17 cellular contexts compared by ENCODE assay signal in genomic region chr5:88684136-88684500, GRCh38.
DNase-seq lines count a peak whose midpoint lies in the region; ATAC-seq, FAIRE-seq and TF ChIP-seq lines count a peak whose summit lies in the region.
"Had no signal": no experiment of that assay in that cellular context is flagged by ENCODE, and none has a peak within 500 bp of the region (broad histone marks: within the 10 kb centered on the region; RNA-seq: fewer than 3 reads in every experiment).

No MANE protein-coding gene starts in this region.

- TF ChIP-seq CTCF in endodermal cell (conservative IDR thresholded peaks at IDR 0.05) (no peak), D721Med (IDR thresholded peaks at IDR 0.05; ENCODE audit: insufficient read depth, missing control alignments) (no peak)

- no peaks in the 10 kb centered on the region for H3K9me3 Mint-ChIP-seq in endodermal cell

- H3K4me1 Mint-ChIP-seq in endodermal cell: peaks cover 5% of the 10 kb centered on the region

- H3K9ac ChIP-seq in NT2/D1 (ENCODE audit: insufficient read length, low read depth) (no peak overlapping the region), endodermal cell (ENCODE audit: extremely low read depth, low read length, poor library complexity, severe bottlenecking) (no peak overlapping the region)

- 2% methylated on average over 8 to 17 of the region's 17 CpGs for WGBS in endodermal cell (ENCODE audit: insufficient coverage in 1 of 2, insufficient read length in 1 of 2), 2 experiments

- H3K9me3 ChIP-seq in NT2/D1 (ENCODE audit: insufficient read depth, low read length): no peaks in the 10 kb centered on the region
- no peaks in the 10 kb centered on the region for H3K9me3 ChIP-seq in endodermal cell (ENCODE audit: control insufficient read depth, low read length)
- H3K9me3 ChIP-seq: psoas muscle had no signal

- no peak overlapping the region for H3K27ac Mint-ChIP-seq in endodermal cell
- H3K27ac Mint-ChIP-seq: CD4-positive, alpha-beta T cell had no signal

- H3K4me3 ChIP-seq in NT2/D1 (ENCODE audit: insufficient read length, low read depth) (peak overlapping the region; percentile 8), endodermal cell (ENCODE audit: low read length) (no peak overlapping the region)
- H3K4me3 ChIP-seq: psoas muscle had no signal

- H3K27me3 Mint-ChIP-seq in endodermal cell (ENCODE audit: insufficient read depth): peaks cover 100% of the 10 kb centered on the region

- no peak for FAIRE-seq in D721Med (lab: Jason Lieb, UNC)
- FAIRE-seq: GM12892 had no signal

- H3K4me3 Mint-ChIP-seq in endodermal cell: peak overlapping the region; percentile 33
- H3K4me3 Mint-ChIP-seq: CD4-positive, alpha-beta T cell had no signal

- no peak for ATAC-seq in GM18519 (IDR thresholded peaks at IDR 0.05; ENCODE audit: low FRiP score, unreplicated experiment)
- ATAC-seq: esophagus mucosa, left cardiac atrium had no signal

- H3K27ac ChIP-seq in endodermal cell (ENCODE audit: low read depth, low read length): peak overlapping the region; percentile 66
- H3K27ac ChIP-seq: psoas muscle had no signal

- peaks cover 2% of the 10 kb centered on the region for H3K4me1 ChIP-seq in NT2/D1 (ENCODE audit: insufficient read depth, insufficient read length)
- H3K4me1 ChIP-seq in endodermal cell (ENCODE audit: control insufficient read depth, insufficient read depth, low read length): no peaks in the 10 kb centered on the region

- DNase-seq in NCI-H748 (lab: John Stamatoyannopoulos, UW; ENCODE audit: unreplicated experiment): peak; percentile 71
- no peak for DNase-seq in NCI-H748 treated with DMSO at 0.1 percent for 48 hours (lab: John Stamatoyannopoulos, UW)
- DNase-seq in NT2/D1 (ENCODE audit: low read depth, low spot score): no peak
- no peak for DNase-seq in endodermal cell
- DNase-seq in pons (ENCODE audit: low spot score): peak; percentile 22
- no peak for DNase-seq in D721Med (ENCODE audit: insufficient read length, low spot score)
- no peak for DNase-seq in iPS-NIHi11 (ENCODE audit: low spot score)
- DNase-seq: activated CD4-positive, alpha-beta T cell treated with anti-CD3 and anti-CD28 coated beads, Interleukin-2, amount 50 U/mL, for 4 hours; activated T-cell treated with anti-CD3 and anti-CD28 coated beads, Interleukin-2, amount 50 U/mL, for 48 hours; left cardiac atrium; psoas muscle; Right ventricle myocardium superior; stimulated activated CD4-positive, alpha-beta T cell treated with anti-CD3 and anti-CD28 coated beads, Interleukin-15, amount 100 ng/mL, for 24 hours had no signal

- H3K36me3 ChIP-seq in NT2/D1 (ENCODE audit: insufficient read depth, insufficient read length, low read length) (no peaks in the 10 kb centered on the region), endodermal cell (ENCODE audit: control insufficient read depth, insufficient read depth, low read length) (no peaks in the 10 kb centered on the region)

- peaks cover 100% of the 10 kb centered on the region for H3K27me3 ChIP-seq in NT2/D1 (ENCODE audit: insufficient read depth, insufficient read length)
- peaks cover 100% of the 10 kb centered on the region for H3K27me3 ChIP-seq in endodermal cell (ENCODE audit: control insufficient read depth, insufficient read depth, low read length, poor library complexity, severe bottlenecking)

- no peaks in the 10 kb centered on the region for H3K36me3 Mint-ChIP-seq in endodermal cell (ENCODE audit: low read depth)

Comparison
In these comparisons a context has a peak if more than half of its experiments do, and no peak if none do; other contexts are left out.
1. DNase-seq: peak in NCI-H748 (single experiment) and pons (single experiment); none in NCI-H748 treated with DMSO at 0.1 percent for 48 hours (single experiment), NT2/D1 (single experiment), endodermal cell (single experiment), D721Med (single experiment) and iPS-NIHi11 (single experiment).